ENCODE assay signal across 20 cellular contexts in genomic region chr6:162491637-162492036, GRCh38.
DNase-seq lines count a peak whose midpoint lies in the region; ATAC-seq and TF ChIP-seq lines count a peak whose summit lies in the region.
"Had no signal": no experiment of that assay in that cellular context is flagged by ENCODE, and none has a peak within 500 bp of the region (broad histone marks: within the 10 kb centered on the region; RNA-seq: fewer than 3 reads in every experiment).

No MANE protein-coding gene starts in this region.

- peak overlapping the region; percentile 52 for H3K4me3 Mint-ChIP-seq in neural progenitor cell
- no peak overlapping the region for H3K4me3 Mint-ChIP-seq in activated naive CD8-positive, alpha-beta T cell treated with anti-CD3 and anti-CD28 coated beads, Interleukin-2, amount 50 U/mL, for 24 hours
- H3K4me3 Mint-ChIP-seq: B cell; CD4-positive, CD25-positive, alpha-beta regulatory T cell; CD8-positive, alpha-beta T cell had no signal

- no peaks in the 10 kb centered on the region for H3K36me3 ChIP-seq in left ventricle myocardium inferior
- no peaks in the 10 kb centered on the region for H3K36me3 ChIP-seq in neural progenitor cell
- H3K36me3 ChIP-seq: BLaER1 had no signal

- H4K20me1 ChIP-seq in neural progenitor cell (ENCODE audit: low read depth) = no peaks in the 10 kb centered on the region
- H4K20me1 ChIP-seq: BLaER1 had no signal

- H3F3A ChIP-seq in neural progenitor cell (ENCODE audit: low read depth) = no peaks in the 10 kb centered on the region

- intact Hi-C loops in Right ventricle myocardium inferior (cut with DNase I) = no loop called here
- intact Hi-C loops in left ventricle myocardium inferior (cut with micrococcal nuclease) = no loop called here
- intact Hi-C loops in left cardiac atrium (cut with DNase I) = no loop called here

- ATAC-seq in Right ventricle myocardium inferior = peak; percentile 43
- ATAC-seq in left cardiac atrium = peak; percentile 46 to 54
- no peak for ATAC-seq in activated naive CD8-positive, alpha-beta T cell treated with anti-CD3 and anti-CD28 coated beads, Interleukin-2, amount 50 U/mL, for 24 hours
- ATAC-seq: CD8-positive, alpha-beta T cell had no signal

- H3K27me3 ChIP-seq in left ventricle myocardium inferior (ENCODE audit: low read depth) (no peaks in the 10 kb centered on the region), neural progenitor cell (no peaks in the 10 kb centered on the region)
- H3K27me3 ChIP-seq: BLaER1 had no signal

- H3K9me3 ChIP-seq in left ventricle myocardium inferior (replicated peaks) (no peaks in the 10 kb centered on the region), neural progenitor cell (ENCODE audit: low read depth) (no peaks in the 10 kb centered on the region)
- H3K9me3 ChIP-seq: BLaER1, Caco-2 had no signal

- TF ChIP-seq CTCF in left ventricle myocardium inferior (IDR thresholded peaks at IDR 0.05; ENCODE audit: borderline replicate concordance) = no peak
- no peak for TF ChIP-seq CTCF in neural progenitor cell (IDR thresholded peaks at IDR 0.05)

- H3K4me1 ChIP-seq in left ventricle myocardium inferior (peaks cover 18% of the 10 kb centered on the region), neural progenitor cell (peaks cover 12% of the 10 kb centered on the region)
- H3K4me1 ChIP-seq: BLaER1, Caco-2 had no signal

- H3K9ac ChIP-seq in neural progenitor cell = no peak overlapping the region
- H3K9ac ChIP-seq: BLaER1, GM23248 had no signal

- peaks cover 2% of the 10 kb centered on the region for H3K27me3 Mint-ChIP-seq in neural progenitor cell (ENCODE audit: insufficient read depth, low read depth)
- H3K27me3 Mint-ChIP-seq in activated naive CD8-positive, alpha-beta T cell treated with anti-CD3 and anti-CD28 coated beads, Interleukin-2, amount 50 U/mL, for 24 hours = no peaks in the 10 kb centered on the region
- H3K27me3 Mint-ChIP-seq: B cell; CD4-positive, CD25-positive, alpha-beta regulatory T cell had no signal

- peaks cover 17% of the 10 kb centered on the region for H3K4me1 Mint-ChIP-seq in neural progenitor cell
- H3K4me1 Mint-ChIP-seq in activated naive CD8-positive, alpha-beta T cell treated with anti-CD3 and anti-CD28 coated beads, Interleukin-2, amount 50 U/mL, for 24 hours = no peaks in the 10 kb centered on the region
- H3K4me1 Mint-ChIP-seq: B cell; CD4-positive, CD25-positive, alpha-beta regulatory T cell had no signal

- H3K27ac ChIP-seq in left ventricle myocardium inferior (replicated peaks) (no peak overlapping the region), neural progenitor cell (no peak overlapping the region)
- H3K27ac ChIP-seq: 22Rv1, BLaER1, C4-2B, GM23248 had no signal

- H3K4me3 ChIP-seq in left ventricle myocardium inferior (no peak overlapping the region), neural progenitor cell (no peak overlapping the region)
- H3K4me3 ChIP-seq: BLaER1, GM23248 had no signal

- H3K9me3 Mint-ChIP-seq in neural progenitor cell = peaks cover 12% of the 10 kb centered on the region
- peaks cover 3% of the 10 kb centered on the region for H3K9me3 Mint-ChIP-seq in activated naive CD8-positive, alpha-beta T cell treated with anti-CD3 and anti-CD28 coated beads, Interleukin-2, amount 50 U/mL, for 24 hours
- H3K9me3 Mint-ChIP-seq: CD8-positive, alpha-beta T cell had no signal

- DNase-seq in Right ventricle myocardium inferior (ENCODE audit: missing footprints) (no peak), left ventricle myocardium inferior (no peak), NCI-H524 treated with DMSO at 0.1 percent for 48 hours (lab: John Stamatoyannopoulos, UW) (peak; percentile 28), left cardiac atrium (no peak), neural progenitor cell (ENCODE audit: low spot score) (no peak), NCI-H345 (lab: John Stamatoyannopoulos, UW) (no peak), NCI-H748 treated with DMSO at 0.1 percent for 48 hours (lab: John Stamatoyannopoulos, UW) (no peak)
- no peak for DNase-seq in activated naive CD8-positive, alpha-beta T cell treated with anti-CD3 and anti-CD28 coated beads, Interleukin-2, amount 50 U/mL, for 24 hours
- DNase-seq: Caco-2; CD4-positive, CD25-positive, alpha-beta regulatory T cell; CD8-positive, alpha-beta T cell; DMS153; DND-41; GM23248; H7; HCEC 1CT had no signal

- H2AFZ ChIP-seq in neural progenitor cell (replicated peaks) = no peak overlapping the region
- H2AFZ ChIP-seq: GM23248 had no signal

- H3K27ac Mint-ChIP-seq in neural progenitor cell = no peak overlapping the region
- H3K27ac Mint-ChIP-seq in activated naive CD8-positive, alpha-beta T cell treated with anti-CD3 and anti-CD28 coated beads, Interleukin-2, amount 50 U/mL, for 24 hours = no peak overlapping the region
- H3K27ac Mint-ChIP-seq: B cell; CD4-positive, CD25-positive, alpha-beta regulatory T cell; CD8-positive, alpha-beta T cell had no signal

- no peaks in the 10 kb centered on the region for H3K79me2 ChIP-seq in neural progenitor cell (ENCODE audit: low read depth)

- H3K4me2 ChIP-seq in neural progenitor cell = no peak overlapping the region
- H3K4me2 ChIP-seq: BLaER1 had no signal

- peaks cover 5% of the 10 kb centered on the region for H3K36me3 Mint-ChIP-seq in neural progenitor cell
- H3K36me3 Mint-ChIP-seq in activated naive CD8-positive, alpha-beta T cell treated with anti-CD3 and anti-CD28 coated beads, Interleukin-2, amount 50 U/mL, for 24 hours (ENCODE audit: low read depth) = no peaks in the 10 kb centered on the region
- H3K36me3 Mint-ChIP-seq: CD4-positive, CD25-positive, alpha-beta regulatory T cell; CD8-positive, alpha-beta T cell had no signal
